Comparison of ENCODE assay signal across 8 cellular contexts in genomic region chr1:204685236-204686006, GRCh38. TPM values are rescaled to one million over a fixed set of nuclear protein-coding genes. Genes with fewer than 3 reads are reported as not detected.
A peak's percentile ranks its signal among the peaks of the same experiment; 100 is the strongest.
DNase-seq lines count a peak whose midpoint lies in the region; ATAC-seq lines count a peak whose summit lies in the region.

Gene LRRN2 (minus strand): TSS chr1:204685738. CDS start chr1:204619992, 65,746 bp downstream.

- peak within 1 kb of the TSS; percentile 58 for H3K4me3 Mint-ChIP-seq in activated naive CD4-positive, alpha-beta T cell treated with anti-CD3 and anti-CD28 coated beads for 36 hours

- no peaks in the 10 kb centered on the region for H3K36me3 Mint-ChIP-seq in activated naive CD4-positive, alpha-beta T cell treated with anti-CD3 and anti-CD28 coated beads for 36 hours (ENCODE audit: low read depth)

- no peaks in the 10 kb centered on the region for H3K9me3 Mint-ChIP-seq in activated naive CD4-positive, alpha-beta T cell treated with anti-CD3 and anti-CD28 coated beads for 36 hours

- ATAC-seq in left colon (peak; percentile 87), GM21619 (IDR thresholded peaks at IDR 0.05; ENCODE audit: unreplicated experiment) (no peak), HG02885 (IDR thresholded peaks at IDR 0.05; ENCODE audit: poor library complexity, unreplicated experiment) (no peak)

- DNase-seq in activated naive CD4-positive, alpha-beta T cell treated with anti-CD3 and anti-CD28 coated beads for 36 hours: no peak
- no peak for DNase-seq in activated naive CD4-positive, alpha-beta T cell (lab: John Stamatoyannopoulos, UW)
- DNase-seq in astrocyte of the hippocampus (ENCODE audit: low read depth, low spot score) (peak; percentile 50), left colon (peak in 1 of 2 donors; percentile 71), substantia nigra (lab: John Stamatoyannopoulos, UW) (peak in 25 of 49 donors; percentile 10 to 78 (median 33)), Ammon's horn (ENCODE audit: low spot score) (no peak)

- intact Hi-C loops in activated naive CD4-positive, alpha-beta T cell treated with anti-CD3 and anti-CD28 coated beads for 36 hours (cut with micrococcal nuclease): no loop called here
- intact Hi-C loops in left colon (cut with DNase I, micrococcal nuclease): no loop called here

- H3K27me3 Mint-ChIP-seq in activated naive CD4-positive, alpha-beta T cell treated with anti-CD3 and anti-CD28 coated beads for 36 hours (ENCODE audit: low read depth): peaks cover 34% of the 10 kb centered on the region

- no peak within 1 kb of the TSS for H3K27ac Mint-ChIP-seq in activated naive CD4-positive, alpha-beta T cell treated with anti-CD3 and anti-CD28 coated beads for 36 hours

- no peak within 1 kb of the TSS for H3K27ac ChIP-seq in substantia nigra (ENCODE audit: low read depth, low read length, poor library complexity, severe bottlenecking)

- H3K4me1 Mint-ChIP-seq in activated naive CD4-positive, alpha-beta T cell treated with anti-CD3 and anti-CD28 coated beads for 36 hours (ENCODE audit: low read depth): peaks cover 8% of the 10 kb centered on the region

- CTCF ChIA-PET in activated naive CD4-positive, alpha-beta T cell treated with anti-CD3 and anti-CD28 coated beads for 36 hours (lab: Charles Lee): interaction anchor here (1.1 to 2.3 kb wide), 2 partner anchors 120 to 121 kb away, joined by 3 to 5 read pairs; no protein-coding TSS in a partner anchor

RNA-seq across cellular contexts. Expression of gene LRRN2, which starts in this region (rescaled TPM):
- total RNA-seq in activated naive CD4-positive, alpha-beta T cell treated with anti-CD3 and anti-CD28 coated beads for 36 hours: not detected
- total RNA-seq in left colon: 10 to 100 TPM in 1 of 2 donors, 1 to 10 TPM in 1; 5.6 to 23.0 TPM

Comparison
In these comparisons a context has a peak if more than half of its experiments do, and no peak if none do; other contexts are left out.
1. RNA of gene LRRN2 (total RNA-seq): 5.6 to 23.0 TPM in left colon; not detected in activated naive CD4-positive, alpha-beta T cell treated with anti-CD3 and anti-CD28 coated beads for 36 hours; every median in the first group is over 4 times any median in the second.
2. DNase-seq: peak in astrocyte of the hippocampus (single experiment) and substantia nigra (25 of 49); none in activated naive CD4-positive, alpha-beta T cell treated with anti-CD3 and anti-CD28 coated beads for 36 hours (single experiment), activated naive CD4-positive, alpha-beta T cell (0 of 4) and Ammon's horn (single experiment).